Comparison of ENCODE assay signal across 10 cellular contexts in genomic region chr17:7486181-7486580, GRCh38. TPM values are rescaled to one million over a fixed set of nuclear protein-coding genes. Genes with fewer than 3 reads are reported as not detected.
DNase-seq lines count a peak whose midpoint lies in the region; ATAC-seq and TF ChIP-seq lines count a peak whose summit lies in the region.
"Had no signal": no experiment of that assay in that cellular context is flagged by ENCODE, and none has a peak within 500 bp of the region (broad histone marks: within the 10 kb centered on the region; RNA-seq: fewer than 3 reads in every experiment).

No MANE protein-coding gene starts in this region.

- H3K4me1 ChIP-seq in CD4-positive, CD25-positive, alpha-beta regulatory T cell (ENCODE audit: control insufficient read depth, insufficient read depth, low read length, poor library complexity, severe bottlenecking): peaks cover 71% of the 10 kb centered on the region

- H3K9me3 Mint-ChIP-seq in CD4-positive, CD25-positive, alpha-beta regulatory T cell: peaks cover 0 to 1% (median 0%) of the 10 kb centered on the region in 7 donors
- no peaks in the 10 kb centered on the region for H3K9me3 Mint-ChIP-seq in dendritic cell treated with granulocyte-macrophage colony-stimulating factor and Interleukin-4, amounts not matched to agents 40 ng/mL and 50 ng/mL, for 4 days
- no peaks in the 10 kb centered on the region for H3K9me3 Mint-ChIP-seq in nephron

- TF ChIP-seq CTCF in nephron (IDR thresholded peaks at IDR 0.05; ENCODE audit: unreplicated experiment in 3 of 3): no peak

- H3K36me3 ChIP-seq in CD4-positive, CD25-positive, alpha-beta regulatory T cell (ENCODE audit: control insufficient read depth, insufficient read depth, low read length): peaks cover 5% of the 10 kb centered on the region
- peaks cover 4% of the 10 kb centered on the region for H3K36me3 ChIP-seq in MG63

- intact Hi-C loops in dendritic cell treated with granulocyte-macrophage colony-stimulating factor and Interleukin-4, amounts not matched to agents 40 ng/mL and 50 ng/mL, for 4 days (cut with micrococcal nuclease): loop anchor here (10.0 kb wide), 1 partner anchor 131 kb away; the partner anchor contains the start of genes KCTD11 and TMEM95
- intact Hi-C loops in head of caudate nucleus (cut with DNase I): no loop called here

- H3K4me1 Mint-ChIP-seq in CD4-positive, CD25-positive, alpha-beta regulatory T cell: peaks cover 37 to 82% (median 67%) of the 10 kb centered on the region in 4 donors
- peaks cover 77% of the 10 kb centered on the region for H3K4me1 Mint-ChIP-seq in dendritic cell treated with granulocyte-macrophage colony-stimulating factor and Interleukin-4, amounts not matched to agents 40 ng/mL and 50 ng/mL, for 4 days (ENCODE audit: low read depth)
- peaks cover 74% of the 10 kb centered on the region for H3K4me1 Mint-ChIP-seq in nephron

- peak overlapping the region in 2 of 3 donors; percentile 10 to 62 for H3K27ac Mint-ChIP-seq in CD4-positive, CD25-positive, alpha-beta regulatory T cell
- H3K27ac Mint-ChIP-seq in dendritic cell treated with granulocyte-macrophage colony-stimulating factor and Interleukin-4, amounts not matched to agents 40 ng/mL and 50 ng/mL, for 4 days: peak overlapping the region; percentile 23
- H3K27ac Mint-ChIP-seq in nephron: peak overlapping the region; percentile 9 to 80 (median 32)

- no peaks in the 10 kb centered on the region for H3K27me3 ChIP-seq in CD4-positive, CD25-positive, alpha-beta regulatory T cell (ENCODE audit: control insufficient read depth, insufficient read depth, low read length)
- H3K27me3 ChIP-seq in MG63: no peaks in the 10 kb centered on the region

- H3K27me3 Mint-ChIP-seq in CD4-positive, CD25-positive, alpha-beta regulatory T cell: peaks cover 10% of the 10 kb centered on the region
- H3K27me3 Mint-ChIP-seq in dendritic cell treated with granulocyte-macrophage colony-stimulating factor and Interleukin-4, amounts not matched to agents 40 ng/mL and 50 ng/mL, for 4 days: no peaks in the 10 kb centered on the region
- H3K27me3 Mint-ChIP-seq in nephron (ENCODE audit: low read depth): no peaks in the 10 kb centered on the region

- no peak for DNase-seq in CD4-positive, CD25-positive, alpha-beta regulatory T cell
- DNase-seq in MG63: no peak
- DNase-seq in HuH-7 (ENCODE audit: low spot score): no peak
- no peak for DNase-seq in head of caudate nucleus
- DNase-seq: hippocampal formation, NCI-H226 had no signal

- H3K4me3 Mint-ChIP-seq in CD4-positive, CD25-positive, alpha-beta regulatory T cell: peak overlapping the region; percentile 83 to 99 (median 96)
- H3K4me3 Mint-ChIP-seq in dendritic cell treated with granulocyte-macrophage colony-stimulating factor and Interleukin-4, amounts not matched to agents 40 ng/mL and 50 ng/mL, for 4 days: peak overlapping the region; percentile 57
- peak overlapping the region; percentile 73 to 93 (median 78) for H3K4me3 Mint-ChIP-seq in nephron

- H3K4me3 ChIP-seq in CD4-positive, CD25-positive, alpha-beta regulatory T cell (ENCODE audit: low read depth, low read length): peak overlapping the region; percentile 86
- peak overlapping the region; percentile 91 for H3K4me3 ChIP-seq in MG63

- no peaks in the 10 kb centered on the region for H3K9me3 ChIP-seq in CD4-positive, CD25-positive, alpha-beta regulatory T cell (ENCODE audit: control insufficient read depth in 2 of 2, low read length in 2 of 2)
- H3K9me3 ChIP-seq in MG63: no peaks in the 10 kb centered on the region

- peaks cover 15% of the 10 kb centered on the region for H3K36me3 Mint-ChIP-seq in CD4-positive, CD25-positive, alpha-beta regulatory T cell
- H3K36me3 Mint-ChIP-seq in dendritic cell treated with granulocyte-macrophage colony-stimulating factor and Interleukin-4, amounts not matched to agents 40 ng/mL and 50 ng/mL, for 4 days (ENCODE audit: low read depth): peaks cover 73% of the 10 kb centered on the region
- H3K36me3 Mint-ChIP-seq in nephron (ENCODE audit: low read depth): peaks cover 33% of the 10 kb centered on the region

- H3K27ac ChIP-seq in CD4-positive, CD25-positive, alpha-beta regulatory T cell (ENCODE audit: insufficient read depth, low read length, poor library complexity, severe bottlenecking): peak overlapping the region; percentile 56

- no peak for ATAC-seq in CD4-positive, CD25-positive, alpha-beta regulatory T cell (ENCODE audit: low read depth in 2 of 2)
- no peak for ATAC-seq in HG02678 (IDR thresholded peaks at IDR 0.05; ENCODE audit: unreplicated experiment)
- no peak for ATAC-seq in GM19324 (IDR thresholded peaks at IDR 0.05; ENCODE audit: low FRiP score, unreplicated experiment)

RNA-seq across cellular contexts. Expression of gene POLR2A, which starts 2.0 kb away (rescaled TPM):
- 568 TPM for total RNA-seq in CD4-positive, CD25-positive, alpha-beta regulatory T cell
- 10 to 100 TPM; 32.3 to 44.0 (median 37.2) TPM for polyA plus RNA-seq in CD4-positive, CD25-positive, alpha-beta regulatory T cell
- total RNA-seq in MG63 (2014; rRNA removed; shearing (Covaris generic); ENCODE audit: low replicate concordance): 11.5 and 16.2 TPM in 2 replicates

RNA-seq across cellular contexts. Expression of gene SLC35G6, which starts 4.9 kb away (rescaled TPM):
- total RNA-seq in CD4-positive, CD25-positive, alpha-beta regulatory T cell: not detected
- polyA plus RNA-seq in CD4-positive, CD25-positive, alpha-beta regulatory T cell: not detected
- not detected in 2 replicates for total RNA-seq in MG63 (2014; rRNA removed; shearing (Covaris generic); ENCODE audit: low replicate concordance)

RNA-seq across cellular contexts. Expression of gene ZBTB4, which starts 6.8 kb away (rescaled TPM):
- total RNA-seq in CD4-positive, CD25-positive, alpha-beta regulatory T cell: 53.5 TPM
- 10 to 100 TPM in 3 of 4 donors, 1 to 10 TPM in 1; 8.3 to 14.0 (median 11.0) TPM for polyA plus RNA-seq in CD4-positive, CD25-positive, alpha-beta regulatory T cell
- 5.3 and 6.0 TPM in 2 replicates for total RNA-seq in MG63 (2014; rRNA removed; shearing (Covaris generic); ENCODE audit: low replicate concordance)

RNA-seq across cellular contexts. Expression of gene CHRNB1, which starts 41.3 kb away (rescaled TPM):
- total RNA-seq in CD4-positive, CD25-positive, alpha-beta regulatory T cell: 7.6 TPM
- 10 to 100 TPM; 18.0 to 28.7 (median 27.0) TPM for polyA plus RNA-seq in CD4-positive, CD25-positive, alpha-beta regulatory T cell
- 0.20 and 6.2 TPM in 2 replicates for total RNA-seq in MG63 (2014; rRNA removed; shearing (Covaris generic); ENCODE audit: low replicate concordance)

RNA-seq across cellular contexts. Expression of gene FGF11, which starts 46.9 kb away (rescaled TPM):
- 3.3 TPM for total RNA-seq in CD4-positive, CD25-positive, alpha-beta regulatory T cell
- under 1 TPM in 3 of 4 donors, not detected in 1; 0.07 to 0.27 (median 0.18) TPM for polyA plus RNA-seq in CD4-positive, CD25-positive, alpha-beta regulatory T cell
- total RNA-seq in MG63 (2014; rRNA removed; shearing (Covaris generic); ENCODE audit: low replicate concordance): not detected in 2 replicates

Comparison
In these comparisons a context has a peak if more than half of its experiments do, and no peak if none do; other contexts are left out.
1. RNA of gene POLR2A, which starts 2.0 kb away (total RNA-seq): 568 TPM in CD4-positive, CD25-positive, alpha-beta regulatory T cell (single experiment); 11.5 to 16.2 TPM in MG63; every median in the first group is over 10 times any median in the second.
2. Peak in every context shown above with its lines, with median percentiles within 50 percentile points of each other: H3K27ac Mint-ChIP-seq and H3K4me3 Mint-ChIP-seq.